13 cellular contexts compared by ENCODE assay signal in genomic region chr15:90988249-90988648, GRCh38. TPM values are rescaled to one million over a fixed set of nuclear protein-coding genes. Genes with fewer than 3 reads are reported as not detected.
DNase-seq lines count a peak whose midpoint lies in the region; ATAC-seq and TF ChIP-seq lines count a peak whose summit lies in the region.
"Had no signal": no experiment of that assay in that cellular context is flagged by ENCODE, and none has a peak within 500 bp of the region (broad histone marks: within the 10 kb centered on the region; RNA-seq: fewer than 3 reads in every experiment).

No MANE protein-coding gene starts in this region.

- H3K9ac ChIP-seq in fibroblast of lung (ENCODE audit: insufficient read depth, low read length) = no peak overlapping the region

- peak overlapping the region; percentile 37 for H2AFZ ChIP-seq in fibroblast of lung (ENCODE audit: low read length)

- TF ChIP-seq CTCF in natural killer cell (IDR thresholded peaks at IDR 0.05) = no peak
- TF ChIP-seq CTCF in RWPE1 (conservative IDR thresholded peaks at IDR 0.05; ENCODE audit: low read depth) = no peak
- no peak for TF ChIP-seq CTCF in fibroblast of lung (conservative IDR thresholded peaks at IDR 0.05 in 1 of 2, IDR thresholded peaks at IDR 0.05 in 1 of 2; ENCODE audit: low read depth in 1 of 2, low read length in 2 of 2)

- peaks cover 97% of the 10 kb centered on the region for H3K79me2 ChIP-seq in fibroblast of lung (ENCODE audit: control insufficient read depth, insufficient read depth, low read length)

- peaks cover 12% of the 10 kb centered on the region for H3K36me3 Mint-ChIP-seq in natural killer cell treated with Interleukin-12 subunit alpha and Interleukin-12 subunit beta and Interleukin-15 and Interleukin-18, amount 100 ng/mL, for 72 hours
- no peaks in the 10 kb centered on the region for H3K36me3 Mint-ChIP-seq in natural killer cell

- H3K4me3 ChIP-seq in fibroblast of lung (replicated peaks in 1 of 4; ENCODE audit: control extremely low read depth in 1 of 4, insufficient read depth in 1 of 4, low read depth in 3 of 4, low read length in 4 of 4) = no peak overlapping the region
- no peak overlapping the region for H3K4me3 ChIP-seq in effector memory CD4-positive, alpha-beta T cell (ENCODE audit: insufficient read depth, low read depth, low read length, poor library complexity, severe bottlenecking)
- H3K4me3 ChIP-seq: esophagus squamous epithelium had no signal

- peak overlapping the region; percentile 72 for H3K4me3 Mint-ChIP-seq in natural killer cell treated with Interleukin-12 subunit alpha and Interleukin-12 subunit beta and Interleukin-15 and Interleukin-18, amount 100 ng/mL, for 72 hours
- H3K4me3 Mint-ChIP-seq in natural killer cell = no peak overlapping the region

- H3K4me1 ChIP-seq in fibroblast of lung (ENCODE audit: control insufficient read depth, extremely low read depth, insufficient read depth, low read length) = no peaks in the 10 kb centered on the region
- H3K4me1 ChIP-seq in effector memory CD4-positive, alpha-beta T cell (ENCODE audit: control insufficient read depth, insufficient read depth, low read length, poor library complexity, severe bottlenecking) = no peaks in the 10 kb centered on the region

- ATAC-seq in natural killer cell treated with Interleukin-12 subunit alpha and Interleukin-12 subunit beta and Interleukin-15 and Interleukin-18, amount 100 ng/mL, for 72 hours = peak in 1 of 2 donors; percentile 43
- ATAC-seq in natural killer cell = no peak
- ATAC-seq: left ventricle myocardium superior, right cardiac atrium had no signal

- peak overlapping the region; percentile 32 for H3K4me2 ChIP-seq in fibroblast of lung (ENCODE audit: extremely low read depth, insufficient read depth, low read length)

- H3K9me3 Mint-ChIP-seq in natural killer cell treated with Interleukin-12 subunit alpha and Interleukin-12 subunit beta and Interleukin-15 and Interleukin-18, amount 100 ng/mL, for 72 hours = no peaks in the 10 kb centered on the region
- no peaks in the 10 kb centered on the region for H3K9me3 Mint-ChIP-seq in natural killer cell

- H3K27ac Mint-ChIP-seq in natural killer cell treated with Interleukin-12 subunit alpha and Interleukin-12 subunit beta and Interleukin-15 and Interleukin-18, amount 100 ng/mL, for 72 hours = peak overlapping the region; percentile 26 to 78
- peak overlapping the region in 1 of 2 donors; percentile 4 for H3K27ac Mint-ChIP-seq in natural killer cell

- H4K20me1 ChIP-seq in fibroblast of lung (ENCODE audit: control insufficient read depth, extremely low read depth, insufficient read depth, low read length) = no peaks in the 10 kb centered on the region

- intact Hi-C loops in natural killer cell (cut with micrococcal nuclease) = no loop called here

- H3K27me3 Mint-ChIP-seq in natural killer cell treated with Interleukin-12 subunit alpha and Interleukin-12 subunit beta and Interleukin-15 and Interleukin-18, amount 100 ng/mL, for 72 hours = no peaks in the 10 kb centered on the region
- H3K27me3 Mint-ChIP-seq in natural killer cell (ENCODE audit: low read depth in 2 of 2) = no peaks in the 10 kb centered on the region

- H3K27ac ChIP-seq in RWPE1 (0 out of 2 replicates have a peak overlapping the region, but pooled peaks have one; percentile 11), fibroblast of lung (ENCODE audit: insufficient read depth, low read length) (no peak overlapping the region)
- H3K27ac ChIP-seq in effector memory CD4-positive, alpha-beta T cell (ENCODE audit: insufficient read depth, low read length, poor library complexity, severe bottlenecking) = no peak overlapping the region

- peaks cover 3% of the 10 kb centered on the region for H3K36me3 ChIP-seq in fibroblast of lung (ENCODE audit: control insufficient read depth, insufficient read depth, low read length)
- H3K36me3 ChIP-seq in effector memory CD4-positive, alpha-beta T cell (ENCODE audit: control insufficient read depth, insufficient read depth, low read length) = no peaks in the 10 kb centered on the region

- POLR2A ChIA-PET in RWPE1 (lab: Yijun Ruan, JAX; ENCODE audit: low non-redundant PET) = no interaction called here

- CTCF ChIA-PET in RWPE1 (lab: Yijun Ruan, JAX) = no interaction called here

- H3K4me1 Mint-ChIP-seq in natural killer cell treated with Interleukin-12 subunit alpha and Interleukin-12 subunit beta and Interleukin-15 and Interleukin-18, amount 100 ng/mL, for 72 hours (ENCODE audit: low read depth in 2 of 2) = peaks cover 27 to 37% of the 10 kb centered on the region in 2 donors
- H3K4me1 Mint-ChIP-seq in natural killer cell = peaks cover 5 to 8% of the 10 kb centered on the region in 2 donors

- DNase-seq in natural killer cell treated with Interleukin-12 subunit alpha and Interleukin-12 subunit beta and Interleukin-15 and Interleukin-18, amount 100 ng/mL, for 72 hours (ENCODE audit: low spot score) = no peak
- DNase-seq in natural killer cell (no peak), RWPE1 (ENCODE audit: low spot score) (no peak), fibroblast of lung (ENCODE audit: low read depth in 2 of 2) (peak in 1 of 2 donors; percentile 12), KG1 (lab: John Stamatoyannopoulos, UW) (no peak), midbrain (lab: John Stamatoyannopoulos, UW) (no peak)
- no peak for DNase-seq in effector memory CD4-positive, alpha-beta T cell
- DNase-seq in effector CD4-positive, alpha-beta T cell = no peak
- DNase-seq: activated CD8-positive, alpha-beta memory T cell treated with anti-CD3 and anti-CD28 coated beads for 24 hours; COR-L47; esophagus squamous epithelium; left ventricle myocardium superior; right cardiac atrium had no signal

- no peaks in the 10 kb centered on the region for H3K27me3 ChIP-seq in fibroblast of lung (ENCODE audit: control insufficient read depth, insufficient read depth, low read length)
- no peaks in the 10 kb centered on the region for H3K27me3 ChIP-seq in effector memory CD4-positive, alpha-beta T cell (replicated peaks; ENCODE audit: control insufficient read depth, insufficient read depth, low read length, poor library complexity, severe bottlenecking)
- H3K27me3 ChIP-seq: esophagus squamous epithelium had no signal

- H3K9me3 ChIP-seq in fibroblast of lung (ENCODE audit: control insufficient read depth, insufficient read depth, low read depth, low read length) = no peaks in the 10 kb centered on the region
- H3K9me3 ChIP-seq in effector memory CD4-positive, alpha-beta T cell (ENCODE audit: control insufficient read depth, low read length) = no peaks in the 10 kb centered on the region
- H3K9me3 ChIP-seq: esophagus squamous epithelium had no signal

RNA-seq across cellular contexts. Expression of gene PRC1, which starts 6.1 kb away (rescaled TPM):
- total RNA-seq in natural killer cell treated with Interleukin-12 subunit alpha and Interleukin-12 subunit beta and Interleukin-15 and Interleukin-18, amount 100 ng/mL, for 72 hours = 100 to 1,000 TPM in 1 of 2 donors, 10 to 100 TPM in 1; 84.3 to 160 TPM
- total RNA-seq in natural killer cell (10 to 100 TPM; 18.9 to 25.1 (median 23.3) TPM), fibroblast of lung (9.2 and 57.8 TPM in 2 replicates)
- 60.5 and 239 TPM in 2 replicates for polyA plus RNA-seq in fibroblast of lung
- polyA plus RNA-seq in fibroblast of lung (2012) = 34.0 and 142 TPM in 2 replicates
- polyA minus RNA-seq in fibroblast of lung (ENCODE audit: low replicate concordance) = 68.0 and 418 TPM in 2 replicates

RNA-seq across cellular contexts. Expression of gene RCCD1, which starts 33.6 kb away (rescaled TPM):
- 10 to 100 TPM; 10.8 to 29.2 TPM for total RNA-seq in natural killer cell treated with Interleukin-12 subunit alpha and Interleukin-12 subunit beta and Interleukin-15 and Interleukin-18, amount 100 ng/mL, for 72 hours
- total RNA-seq in natural killer cell = 1 to 10 TPM; 4.2 to 5.4 (median 5.1) TPM
- 11.0 and 14.2 TPM in 2 replicates for total RNA-seq in fibroblast of lung
- polyA plus RNA-seq in fibroblast of lung = 5.9 and 8.3 TPM in 2 replicates
- 7.2 and 14.5 TPM in 2 replicates for polyA plus RNA-seq in fibroblast of lung (2012)
- 4.6 and 8.1 TPM in 2 replicates for polyA minus RNA-seq in fibroblast of lung (ENCODE audit: low replicate concordance)

RNA-seq across cellular contexts. Expression of gene VPS33B, which starts 34.1 kb away (rescaled TPM):
- total RNA-seq in natural killer cell treated with Interleukin-12 subunit alpha and Interleukin-12 subunit beta and Interleukin-15 and Interleukin-18, amount 100 ng/mL, for 72 hours = 10 to 100 TPM; 23.6 to 26.5 TPM
- total RNA-seq in natural killer cell (10 to 100 TPM; 19.8 to 28.6 (median 24.9) TPM), fibroblast of lung (9.0 and 11.2 TPM in 2 replicates)
- 11.1 and 11.2 TPM in 2 replicates for polyA plus RNA-seq in fibroblast of lung
- polyA plus RNA-seq in fibroblast of lung (2012) = 11.4 and 14.5 TPM in 2 replicates
- polyA minus RNA-seq in fibroblast of lung (ENCODE audit: low replicate concordance) = 6.4 and 21.0 TPM in 2 replicates

RNA-seq across cellular contexts. Expression of gene UNC45A, which starts 53.2 kb away (rescaled TPM):
- total RNA-seq in natural killer cell treated with Interleukin-12 subunit alpha and Interleukin-12 subunit beta and Interleukin-15 and Interleukin-18, amount 100 ng/mL, for 72 hours = 10 to 100 TPM; 81.9 to 95.3 TPM
- total RNA-seq in natural killer cell = 10 to 100 TPM; 39.0 to 58.1 (median 51.5) TPM
- total RNA-seq in fibroblast of lung = 88.6 and 104 TPM in 2 replicates
- polyA plus RNA-seq in fibroblast of lung = 41.7 and 52.5 TPM in 2 replicates
- polyA plus RNA-seq in fibroblast of lung (2012) = 61.0 and 84.9 TPM in 2 replicates
- polyA minus RNA-seq in fibroblast of lung (ENCODE audit: low replicate concordance) = 73.2 and 101 TPM in 2 replicates

RNA-seq across cellular contexts. Expression of gene HDDC3, which starts 55.9 kb away (rescaled TPM):
- total RNA-seq in natural killer cell treated with Interleukin-12 subunit alpha and Interleukin-12 subunit beta and Interleukin-15 and Interleukin-18, amount 100 ng/mL, for 72 hours = 10 to 100 TPM; 23.4 to 30.5 TPM
- 10 to 100 TPM; 11.2 to 14.5 (median 12.1) TPM for total RNA-seq in natural killer cell
- 13.4 and 16.3 TPM in 2 replicates for total RNA-seq in fibroblast of lung
- 10.2 and 15.5 TPM in 2 replicates for polyA plus RNA-seq in fibroblast of lung
- 11.0 and 18.3 TPM in 2 replicates for polyA plus RNA-seq in fibroblast of lung (2012)
- 13.0 and 15.8 TPM in 2 replicates for polyA minus RNA-seq in fibroblast of lung (ENCODE audit: low replicate concordance)
